8 cellular contexts compared by ENCODE assay signal in genomic region chr7:24756989-24757798, GRCh38. TPM values are rescaled to one million over a fixed set of nuclear protein-coding genes. Genes with fewer than 3 reads are reported as not detected.
DNase-seq lines count a peak whose midpoint lies in the region; ATAC-seq and TF ChIP-seq lines count a peak whose summit lies in the region.

GSDME (minus strand) TSS chr7:24757464; CDS start chr7:24749774, 7,690 bp downstream.

- H3K27ac Mint-ChIP-seq in activated CD8-positive, alpha-beta T cell treated with anti-CD3 and anti-CD28 coated beads for 36 hours: peak within 1 kb of the TSS; percentile 87

- peak; percentile 39 for ATAC-seq in GM21786 (IDR thresholded peaks at IDR 0.05; ENCODE audit: unreplicated experiment)
- peak; percentile 61 for ATAC-seq in activated CD8-positive, alpha-beta T cell treated with anti-CD3 and anti-CD28 coated beads for 36 hours

- H3K4me1 ChIP-seq in mesendoderm (ENCODE audit: control insufficient read depth, low read depth, low read length) (no peaks in the 10 kb centered on the region), stomach smooth muscle (ENCODE audit: control insufficient read depth, insufficient read depth, low read length) (peaks cover 12% of the 10 kb centered on the region)

- no peak within 1 kb of the TSS for H2BK120ac ChIP-seq in mesendoderm (ENCODE audit: low read depth, low read length)

- no peak within 1 kb of the TSS for H4K5ac ChIP-seq in mesendoderm (ENCODE audit: low read length)

- H3K18ac ChIP-seq in mesendoderm (ENCODE audit: low read length): peak within 1 kb of the TSS; percentile 25

- H3K27me3 Mint-ChIP-seq in activated CD8-positive, alpha-beta T cell treated with anti-CD3 and anti-CD28 coated beads for 36 hours: peaks cover 42% of the 10 kb centered on the region

- DNase-seq in GM12864 (ENCODE audit: low read depth) (no peak), LHCN-M2 (ENCODE audit: low read depth) (peak; percentile 75), epidermal melanocyte (ENCODE audit: insufficient read length, low spot score) (peak; percentile 63), mesendoderm (peak; percentile 62), DMS153 treated with DMSO at 0.1 percent for 48 hours (lab: John Stamatoyannopoulos, UW; ENCODE audit: unreplicated experiment) (no peak)
- DNase-seq in activated CD8-positive, alpha-beta T cell treated with anti-CD3 and anti-CD28 coated beads for 36 hours: peak; percentile 45

- no peaks in the 10 kb centered on the region for H3K36me3 ChIP-seq in mesendoderm (ENCODE audit: control insufficient read depth, insufficient read depth, low read length)
- H3K36me3 ChIP-seq in stomach smooth muscle (ENCODE audit: control insufficient read depth in 2 of 2, insufficient read depth in 2 of 2, low read length in 2 of 2): no peaks in the 10 kb centered on the region

- H3K9me3 Mint-ChIP-seq in activated CD8-positive, alpha-beta T cell treated with anti-CD3 and anti-CD28 coated beads for 36 hours: peaks cover 8% of the 10 kb centered on the region

- peak within 1 kb of the TSS; percentile 22 for H3K4ac ChIP-seq in mesendoderm (ENCODE audit: low read depth, low read length)

- intact Hi-C loops in activated CD8-positive, alpha-beta T cell treated with anti-CD3 and anti-CD28 coated beads for 36 hours (cut with micrococcal nuclease): loop anchor here (10.0 kb wide), 1 partner anchor 182 kb away; the partner anchor contains the start of gene PALS2

- no peaks in the 10 kb centered on the region for H3K79me1 ChIP-seq in mesendoderm (ENCODE audit: low read length)

- H3K27ac ChIP-seq in mesendoderm (ENCODE audit: low read depth, low read length): no peak within 1 kb of the TSS
- peak within 1 kb of the TSS; percentile 64 for H3K27ac ChIP-seq in stomach smooth muscle (ENCODE audit: low read length)

- H3K9ac ChIP-seq in mesendoderm (ENCODE audit: low read length) (peak within 1 kb of the TSS; percentile 74), stomach smooth muscle (ENCODE audit: low read length in 2 of 2) (peak within 1 kb of the TSS; percentile 57 to 72)

- POLR2A ChIA-PET in activated CD8-positive, alpha-beta T cell treated with anti-CD3 and anti-CD28 coated beads for 36 hours (lab: Charles Lee): no interaction called here

- TF ChIP-seq CTCF in GM12864 (IDR thresholded peaks at IDR 0.05; ENCODE audit: low read depth, low read length, missing control alignments): no peak
- no peak for TF ChIP-seq CTCF in activated CD8-positive, alpha-beta T cell treated with anti-CD3 and anti-CD28 coated beads for 36 hours (IDR thresholded peaks at IDR 0.05)

- H3K9me3 ChIP-seq in stomach smooth muscle (ENCODE audit: control insufficient read depth in 2 of 2, low read length in 2 of 2): no peaks in the 10 kb centered on the region

- CTCF ChIA-PET in activated CD8-positive, alpha-beta T cell treated with anti-CD3 and anti-CD28 coated beads for 36 hours (lab: Charles Lee): no interaction called here

- H3K4me2 ChIP-seq in mesendoderm (ENCODE audit: low read length): peak within 1 kb of the TSS; percentile 78

- H2BK5ac ChIP-seq in mesendoderm (ENCODE audit: low read length): no peak within 1 kb of the TSS

- peak within 1 kb of the TSS; percentile 77 for H3K4me3 Mint-ChIP-seq in activated CD8-positive, alpha-beta T cell treated with anti-CD3 and anti-CD28 coated beads for 36 hours

- peak within 1 kb of the TSS; percentile 75 for H3K4me3 ChIP-seq in GM12864 (ENCODE audit: low read depth, low read length)
- H3K4me3 ChIP-seq in mesendoderm (ENCODE audit: low read length): peak within 1 kb of the TSS; percentile 56
- peak within 1 kb of the TSS; percentile 79 to 81 for H3K4me3 ChIP-seq in stomach smooth muscle (ENCODE audit: low read length in 2 of 2)

- H3K56ac ChIP-seq in mesendoderm (ENCODE audit: low read length): peak within 1 kb of the TSS; percentile 88

- no CpG with 5 or more reads among the region's 89 CpGs for WGBS in mesendoderm (ENCODE audit: extremely low coverage, insufficient coverage, low lambda C conversion rate)

- H3K36me3 Mint-ChIP-seq in activated CD8-positive, alpha-beta T cell treated with anti-CD3 and anti-CD28 coated beads for 36 hours (ENCODE audit: low read depth): no peaks in the 10 kb centered on the region

- H3K4me1 Mint-ChIP-seq in activated CD8-positive, alpha-beta T cell treated with anti-CD3 and anti-CD28 coated beads for 36 hours (ENCODE audit: low read depth): peaks cover 32% of the 10 kb centered on the region

- no peak within 1 kb of the TSS for H2AK5ac ChIP-seq in mesendoderm (ENCODE audit: low read length)

- H2BK15ac ChIP-seq in mesendoderm (replicated peaks; ENCODE audit: low read depth): no peak within 1 kb of the TSS

- H3K27me3 ChIP-seq in mesendoderm (ENCODE audit: insufficient read depth, low read length, poor library complexity) (peaks cover 15% of the 10 kb centered on the region), stomach smooth muscle (ENCODE audit: control insufficient read depth in 1 of 2, insufficient read depth in 2 of 2, low read length in 2 of 2) (no peaks in the 10 kb centered on the region)

- no peaks in the 10 kb centered on the region for H3K79me2 ChIP-seq in mesendoderm (ENCODE audit: control insufficient read depth, insufficient read depth, low read length)

- H3K23ac ChIP-seq in mesendoderm (ENCODE audit: low read length): peak within 1 kb of the TSS; percentile 80

- no peak within 1 kb of the TSS for H4K8ac ChIP-seq in mesendoderm (ENCODE audit: low read depth, low read length)

RNA-seq across cellular contexts. Expression of gene GSDME, which starts in this region (rescaled TPM):
- total RNA-seq in LHCN-M2 (2014; rRNA removed): 42.6 and 51.6 TPM in 2 replicates
- 41.3 TPM for polyA plus RNA-seq in LHCN-M2 (2012)
- 1 to 10 TPM; 5.2 to 6.1 TPM for total RNA-seq in activated CD8-positive, alpha-beta T cell treated with anti-CD3 and anti-CD28 coated beads for 36 hours
- polyA plus RNA-seq in mesendoderm (2013, experiment 1 of 2): 2.8 TPM
- 3.0 TPM for polyA plus RNA-seq in mesendoderm (2013, experiment 2 of 2)

Comparison
In these comparisons a context has a peak if more than half of its experiments do, and no peak if none do; other contexts are left out.
1. DNase-seq: peak in LHCN-M2 (single experiment), activated CD8-positive, alpha-beta T cell treated with anti-CD3 and anti-CD28 coated beads for 36 hours (single experiment), epidermal melanocyte (single experiment) and mesendoderm (single experiment); none in GM12864 (single experiment) and DMS153 treated with DMSO at 0.1 percent for 48 hours (single experiment).
2. Peak in every context shown above with its lines, with median percentiles within 50 percentile points of each other: H3K4me3 ChIP-seq.